In genomic region chr4:43379001-43379400, GRCh38 we compare ENCODE assay signal across 19 cellular contexts.
"Had no signal": no experiment of that assay in that cellular context is flagged by ENCODE, and none has a peak within 500 bp of the region (broad histone marks: within the 10 kb centered on the region; RNA-seq: fewer than 3 reads in every experiment).

No MANE protein-coding gene starts in this region.

- ATAC-seq: left colon, left ventricle myocardium superior, pancreas, right cardiac atrium had no signal

- H3K4me3 ChIP-seq: dorsolateral prefrontal cortex, hepatocyte, lung, pancreas, smooth muscle cell, suprapubic skin, thyroid gland had no signal

- DNase-seq: dorsolateral prefrontal cortex; effector CD8-positive, alpha-beta T cell; foreskin melanocyte; head of caudate nucleus; left colon; left ventricle myocardium superior; mesendoderm; naive B cell; occipital lobe; pancreas; right cardiac atrium; stimulated activated CD4-positive, alpha-beta T cell treated with anti-CD3 and anti-CD28 coated beads, Interleukin-2, amount 100 ng/mL, for 48 hours; stimulated activated naive CD4-positive, alpha-beta T cell treated with Interleukin-2 at 50 U/mL for 16 hours; thyroid gland had no signal

- H3K27me3 ChIP-seq: dorsolateral prefrontal cortex, hepatocyte, pancreas, suprapubic skin, thyroid gland had no signal

- FAIRE-seq: pancreas, urothelium cell line had no signal

- H2AFZ ChIP-seq: hepatocyte had no signal

- H3K9me3 ChIP-seq: pancreas, thyroid gland had no signal

- H3K27ac ChIP-seq: hepatocyte, pancreas, suprapubic skin, thyroid gland had no signal

- H3K4me1 ChIP-seq: pancreas, suprapubic skin, thyroid gland had no signal

- H3K79me2 ChIP-seq: hepatocyte had no signal

- H3K4me2 ChIP-seq: hepatocyte, smooth muscle cell had no signal

- H3K36me3 ChIP-seq: pancreas, suprapubic skin, thyroid gland had no signal
